28 cellular contexts compared by ENCODE assay signal in genomic region chr9:38368731-38369130, GRCh38. TPM values are rescaled to one million over a fixed set of nuclear protein-coding genes. Genes with fewer than 3 reads are reported as not detected.
"Had no signal": no experiment of that assay in that cellular context is flagged by ENCODE, and none has a peak within 500 bp of the region (broad histone marks: within the 10 kb centered on the region; RNA-seq: fewer than 3 reads in every experiment).

No MANE protein-coding gene starts in this region.

- H3K36me3 Mint-ChIP-seq: activated naive CD4-positive, alpha-beta T cell treated with anti-CD3 and anti-CD28 coated beads, Interleukin-2, amount 50 U/mL, for 24 hours; natural killer cell treated with Interleukin-12 subunit alpha and Interleukin-12 subunit beta and Interleukin-15 and Interleukin-18, amount 100 ng/mL, for 72 hours; stimulated activated naive B cell treated with anti-CD40 and anti-IgM and Interleukin-4, amounts not matched to agents 10 μg/mL and 1 μg/mL and 100 μg/mL, for 72 hours had no signal

- DNase-seq: activated CD4-positive, alpha-beta T cell treated with anti-CD3 and anti-CD28 coated beads for 48 hours; activated CD4-positive, alpha-beta T cell treated with anti-CD3 and anti-CD28 coated beads, Interleukin-2, amount 50 U/mL, for 48 hours; activated CD8-positive, alpha-beta memory T cell treated with anti-CD3 and anti-CD28 coated beads, Interleukin-2, amount 50 U/mL, for 4 hours; activated naive CD8-positive, alpha-beta T cell treated with anti-CD3 and anti-CD28 coated beads, Interleukin-2, amount 50 U/mL, for 24 hours; activated T-cell treated with anti-CD3 and anti-CD28 coated beads, Interleukin-2, amount 50 U/mL, for 1 hour; amygdala; esophagus squamous epithelium; foreskin melanocyte; heart right ventricle; lower lobe of right lung; mucosa of descending colon; posterior cingulate gyrus; right cardiac atrium; stimulated activated CD4-positive, alpha-beta T cell treated with anti-CD3 and anti-CD28 coated beads, Interleukin-15, amount 100 ng/mL, for 24 hours; stimulated activated CD4-positive, alpha-beta T cell treated with anti-CD3 and anti-CD28 coated beads, Interleukin-2, amount 100 ng/mL, for 24 hours; stimulated activated naive B cell treated with anti-CD40 and anti-IgM and Interleukin-4, amounts not matched to agents 10 μg/mL and 1 μg/mL and 100 μg/mL, for 72 hours; WERI-Rb-1 had no signal

- H3K4me1 Mint-ChIP-seq: activated naive CD4-positive, alpha-beta T cell treated with anti-CD3 and anti-CD28 coated beads, Interleukin-2, amount 50 U/mL, for 24 hours; activated naive CD8-positive, alpha-beta T cell treated with anti-CD3 and anti-CD28 coated beads, Interleukin-2, amount 50 U/mL, for 24 hours; central memory CD8-positive, alpha-beta T cell; stimulated activated naive B cell treated with anti-CD40 and anti-IgM and Interleukin-4, amounts not matched to agents 10 μg/mL and 1 μg/mL and 100 μg/mL, for 72 hours had no signal

- H3K9me3 Mint-ChIP-seq: activated naive CD4-positive, alpha-beta T cell treated with anti-CD3 and anti-CD28 coated beads, Interleukin-2, amount 50 U/mL, for 24 hours; activated naive CD8-positive, alpha-beta T cell treated with anti-CD3 and anti-CD28 coated beads, Interleukin-2, amount 50 U/mL, for 24 hours; central memory CD8-positive, alpha-beta T cell; dendritic cell treated with granulocyte-macrophage colony-stimulating factor and Interleukin-4, amounts not matched to agents 40 ng/mL and 50 ng/mL, for 4 days; natural killer cell treated with Interleukin-12 subunit alpha and Interleukin-12 subunit beta and Interleukin-15 and Interleukin-18, amount 100 ng/mL, for 72 hours; stimulated activated naive B cell treated with anti-CD40 and anti-IgM and Interleukin-4, amounts not matched to agents 10 μg/mL and 1 μg/mL and 100 μg/mL, for 72 hours had no signal

- H3K27me3 ChIP-seq: stomach, tibial artery had no signal

- H3K36me3 ChIP-seq: esophagus squamous epithelium, heart right ventricle, lower lobe of right lung, stomach, tibial artery, WERI-Rb-1 had no signal

- H3K4me3 Mint-ChIP-seq: activated naive CD4-positive, alpha-beta T cell treated with anti-CD3 and anti-CD28 coated beads, Interleukin-2, amount 50 U/mL, for 24 hours; activated naive CD8-positive, alpha-beta T cell treated with anti-CD3 and anti-CD28 coated beads, Interleukin-2, amount 50 U/mL, for 24 hours; central memory CD8-positive, alpha-beta T cell; dendritic cell treated with granulocyte-macrophage colony-stimulating factor and Interleukin-4, amounts not matched to agents 40 ng/mL and 50 ng/mL, for 4 days; natural killer cell treated with Interleukin-12 subunit alpha and Interleukin-12 subunit beta and Interleukin-15 and Interleukin-18, amount 100 ng/mL, for 72 hours; stimulated activated naive B cell treated with anti-CD40 and anti-IgM and Interleukin-4, amounts not matched to agents 10 μg/mL and 1 μg/mL and 100 μg/mL, for 72 hours had no signal

- FAIRE-seq: TTC549 had no signal

- H3K4me3 ChIP-seq: esophagus squamous epithelium, heart right ventricle, lower lobe of right lung, mucosa of descending colon, stomach, tibial artery had no signal

- H3K27ac Mint-ChIP-seq: activated naive CD4-positive, alpha-beta T cell treated with anti-CD3 and anti-CD28 coated beads, Interleukin-2, amount 50 U/mL, for 24 hours; activated naive CD8-positive, alpha-beta T cell treated with anti-CD3 and anti-CD28 coated beads, Interleukin-2, amount 50 U/mL, for 24 hours; dendritic cell treated with granulocyte-macrophage colony-stimulating factor and Interleukin-4, amounts not matched to agents 40 ng/mL and 50 ng/mL, for 4 days; natural killer cell treated with Interleukin-12 subunit alpha and Interleukin-12 subunit beta and Interleukin-15 and Interleukin-18, amount 100 ng/mL, for 72 hours; stimulated activated naive B cell treated with anti-CD40 and anti-IgM and Interleukin-4, amounts not matched to agents 10 μg/mL and 1 μg/mL and 100 μg/mL, for 72 hours had no signal

RNA-seq across cellular contexts. Expression of gene IGFBPL1, which starts 55.5 kb away (rescaled TPM):
- total RNA-seq: activated CD8-positive, alpha-beta memory T cell treated with anti-CD3 and anti-CD28 coated beads for 36 hours; esophagus squamous epithelium; heart right ventricle; mesenteric fat pad; natural killer cell treated with Interleukin-12 subunit alpha and Interleukin-12 subunit beta and Interleukin-15 and Interleukin-18, amount 100 ng/mL, for 72 hours; omental fat pad; ureter had no signal
